In genomic region chr22:42740320-42741096, GRCh38 we compare ENCODE assay signal across 1 cellular context. TPM values are rescaled to one million over a fixed set of nuclear protein-coding genes. Genes with fewer than 3 reads are reported as not detected.
"Had no signal": no experiment of that assay in that cellular context is flagged by ENCODE, and none has a peak within 500 bp of the region (broad histone marks: within the 10 kb centered on the region; RNA-seq: fewer than 3 reads in every experiment).

No MANE protein-coding gene starts in this region.

RNA-seq across cellular contexts. Expression of gene A4GALT, which starts 19.8 kb away (rescaled TPM):
- total RNA-seq: activated T-helper 1 cell treated with anti-CD3 and anti-CD28 coated beads, Interleukin-12 subunit alpha, Interleukin-12 subunit beta, Interleukin-2, Interleukin-4 antibody, amounts not matched to agents 30 ng/mL and 10 ng/mL and 1 ng/mL, durations not matched to agents 14 hours and 24 hours and 36 hours had no signal
